ENCODE assay signal across 18 cellular contexts in genomic region chr3:132394334-132394733, GRCh38. TPM values are rescaled to one million over a fixed set of nuclear protein-coding genes. Genes with fewer than 3 reads are reported as not detected.
DNase-seq lines count a peak whose midpoint lies in the region; ATAC-seq and TF ChIP-seq lines count a peak whose summit lies in the region.
"Had no signal": no experiment of that assay in that cellular context is flagged by ENCODE, and none has a peak within 500 bp of the region (broad histone marks: within the 10 kb centered on the region; RNA-seq: fewer than 3 reads in every experiment).

No MANE protein-coding gene starts in this region.

- no peak overlapping the region for H3K27ac Mint-ChIP-seq in CD8-positive, alpha-beta memory T cell
- H3K27ac Mint-ChIP-seq: activated CD4-positive, alpha-beta T cell treated with anti-CD3 and anti-CD28 coated beads, Interleukin-2, amount 10 ng/mL, durations not matched to agents 24 days and 14 days had no signal

- intact Hi-C loops in heart right ventricle (cut with DNase I) = loop anchor here in 1 of 10 donors (10.0 kb wide), 1 partner anchor 360 kb away; the partner anchor contains the start of gene CPNE4

- H3K4me2 ChIP-seq in osteoblast (ENCODE audit: insufficient read depth, low read length) = no peak overlapping the region
- H3K4me2 ChIP-seq: PC-9 had no signal

- 21 to 25% methylated on average over 2 of the region's 2 CpGs for WGBS in heart right ventricle, 2 donors
- WGBS in suprapubic skin = 20% methylated on average over 2 of the region's 2 CpGs

- no peaks in the 10 kb centered on the region for H4K20me1 ChIP-seq in osteoblast (ENCODE audit: insufficient read depth, low read length)

- TF ChIP-seq CTCF in cardiac fibroblast (IDR thresholded peaks at IDR 0.05; ENCODE audit: low read depth, low read length) (no peak), heart right ventricle (IDR thresholded peaks at IDR 0.05) (no peak), osteoblast (IDR thresholded peaks at IDR 0.05; ENCODE audit: extremely low read depth, low read depth, low read length) (no peak), suprapubic skin (IDR thresholded peaks at IDR 0.05) (no peak)

- H3K27ac ChIP-seq in heart right ventricle = no peak overlapping the region
- H3K27ac ChIP-seq in osteoblast (ENCODE audit: low read depth, low read length) = no peak overlapping the region
- H3K27ac ChIP-seq in suprapubic skin = no peak overlapping the region
- no peak overlapping the region for H3K27ac ChIP-seq in CD8-positive, alpha-beta memory T cell (ENCODE audit: low read depth, low read length)
- H3K27ac ChIP-seq: ascending aorta, colonic mucosa, PC-9, right lobe of liver had no signal

- H3K4me1 ChIP-seq in heart right ventricle (no peaks in the 10 kb centered on the region), osteoblast (ENCODE audit: insufficient read depth, low read length) (no peaks in the 10 kb centered on the region), suprapubic skin (no peaks in the 10 kb centered on the region)
- no peaks in the 10 kb centered on the region for H3K4me1 ChIP-seq in CD8-positive, alpha-beta memory T cell (ENCODE audit: insufficient read depth, low read length)
- H3K4me1 ChIP-seq: ascending aorta, colonic mucosa, right lobe of liver had no signal

- DNase-seq in AG08396 (ENCODE audit: low spot score) = peak; percentile 13
- peak; percentile 2 for DNase-seq in NCI-H1092 (lab: John Stamatoyannopoulos, UW)
- peak; percentile 49 to 85 for DNase-seq in cardiac fibroblast (ENCODE audit: low read depth in 2 of 2)
- peak; percentile 29 to 67 for DNase-seq in heart right ventricle
- DNase-seq in osteoblast (ENCODE audit: insufficient read length, low spot score, missing footprints) = no peak
- DNase-seq in suprapubic skin (ENCODE audit: low spot score in 2 of 2) = no peak
- DNase-seq in H7 = no peak
- no peak for DNase-seq in CD8-positive, alpha-beta memory T cell
- DNase-seq: activated CD4-positive, alpha-beta T cell treated with anti-CD3 and anti-CD28 coated beads, Interleukin-2, amount 10 ng/mL, durations not matched to agents 24 days and 14 days; activated CD8-positive, alpha-beta memory T cell treated with anti-CD3 and anti-CD28 coated beads, Interleukin-2, amount 50 U/mL, for 4 hours; activated gamma-delta T cell; colonic mucosa; hippocampal formation; NCI-H187 treated with DMSO at 0.1 percent for 48 hours; NCI-H526; PC-9; right lobe of liver had no signal

- no peaks in the 10 kb centered on the region for H3K9me3 Mint-ChIP-seq in CD8-positive, alpha-beta memory T cell
- H3K9me3 Mint-ChIP-seq: activated CD4-positive, alpha-beta T cell treated with anti-CD3 and anti-CD28 coated beads, Interleukin-2, amount 10 ng/mL, durations not matched to agents 24 days and 14 days had no signal

- H3K36me3 ChIP-seq in heart right ventricle (no peaks in the 10 kb centered on the region), osteoblast (ENCODE audit: insufficient read depth, low read length) (no peaks in the 10 kb centered on the region), suprapubic skin (no peaks in the 10 kb centered on the region), H7 (replicated peaks; ENCODE audit: control insufficient read depth, insufficient read depth, low read length) (no peaks in the 10 kb centered on the region)
- no peaks in the 10 kb centered on the region for H3K36me3 ChIP-seq in CD8-positive, alpha-beta memory T cell (ENCODE audit: insufficient read depth, low read length)
- H3K36me3 ChIP-seq: ascending aorta, colonic mucosa, right lobe of liver had no signal

- no peak overlapping the region for H2AFZ ChIP-seq in osteoblast (ENCODE audit: low read length)
- H2AFZ ChIP-seq: PC-9 had no signal

- CTCF ChIA-PET in CD8-positive, alpha-beta memory T cell (lab: Charles Lee) = no interaction called here

- peaks cover 5 to 14% of the 10 kb centered on the region in 2 donors for H3K27me3 Mint-ChIP-seq in CD8-positive, alpha-beta memory T cell

- no peaks in the 10 kb centered on the region for H3K9me3 ChIP-seq in heart right ventricle
- no peaks in the 10 kb centered on the region for H3K9me3 ChIP-seq in osteoblast (ENCODE audit: low read depth, low read length)
- no peaks in the 10 kb centered on the region for H3K9me3 ChIP-seq in suprapubic skin
- no peaks in the 10 kb centered on the region for H3K9me3 ChIP-seq in CD8-positive, alpha-beta memory T cell (ENCODE audit: low read length)
- H3K9me3 ChIP-seq: ascending aorta, colonic mucosa, right lobe of liver had no signal

- no peak for TF ChIP-seq POLR2A in suprapubic skin (IDR thresholded peaks at IDR 0.05)

- POLR2A ChIA-PET in CD8-positive, alpha-beta memory T cell (lab: Charles Lee) = no interaction called here

- ATAC-seq in heart right ventricle = peak in 3 of 8 donors; percentile 42 to 54 (median 51)
- ATAC-seq: right lobe of liver had no signal

- no peaks in the 10 kb centered on the region for H3K4me1 Mint-ChIP-seq in CD8-positive, alpha-beta memory T cell
- H3K4me1 Mint-ChIP-seq: activated CD4-positive, alpha-beta T cell treated with anti-CD3 and anti-CD28 coated beads, Interleukin-2, amount 10 ng/mL, durations not matched to agents 24 days and 14 days had no signal

- H3K36me3 Mint-ChIP-seq in CD8-positive, alpha-beta memory T cell = peaks cover 0 to 2% (median 0%) of the 10 kb centered on the region in 3 donors

- H3K79me2 ChIP-seq in osteoblast (ENCODE audit: insufficient read depth, low read length) = no peaks in the 10 kb centered on the region

- H3K27me3 ChIP-seq in heart right ventricle = no peaks in the 10 kb centered on the region
- H3K27me3 ChIP-seq in osteoblast (ENCODE audit: insufficient read depth, low read length) = no peaks in the 10 kb centered on the region
- no peaks in the 10 kb centered on the region for H3K27me3 ChIP-seq in suprapubic skin
- no peaks in the 10 kb centered on the region for H3K27me3 ChIP-seq in H7 (ENCODE audit: control insufficient read depth, insufficient read depth, low read length)
- no peaks in the 10 kb centered on the region for H3K27me3 ChIP-seq in CD8-positive, alpha-beta memory T cell (ENCODE audit: insufficient read depth, low read length, poor library complexity, severe bottlenecking)
- H3K27me3 ChIP-seq: ascending aorta, colonic mucosa, right lobe of liver had no signal

- TF ChIP-seq EP300 in suprapubic skin (IDR thresholded peaks at IDR 0.05) = no peak

- H3K4me3 Mint-ChIP-seq in CD8-positive, alpha-beta memory T cell = no peak overlapping the region
- H3K4me3 Mint-ChIP-seq: activated CD4-positive, alpha-beta T cell treated with anti-CD3 and anti-CD28 coated beads, Interleukin-2, amount 10 ng/mL, durations not matched to agents 24 days and 14 days had no signal

- H3K4me3 ChIP-seq in cardiac fibroblast (replicated peaks in 1 of 2; ENCODE audit: low read depth in 2 of 2, low read length in 2 of 2) (no peak overlapping the region), heart right ventricle (no peak overlapping the region), osteoblast (ENCODE audit: insufficient read depth, low read length) (no peak overlapping the region), suprapubic skin (no peak overlapping the region), H7 (ENCODE audit: insufficient read depth, low read depth, low read length) (no peak overlapping the region)
- H3K4me3 ChIP-seq in CD8-positive, alpha-beta memory T cell (ENCODE audit: low read length) = no peak overlapping the region
- H3K4me3 ChIP-seq: ascending aorta, colonic mucosa, PC-9, right lobe of liver had no signal

RNA-seq across cellular contexts. Expression of gene DNAJC13, which starts 23.0 kb away (rescaled TPM):
- 10 to 100 TPM; 26.7 to 40.5 (median 34.0) TPM for total RNA-seq in heart right ventricle
- polyA plus RNA-seq in heart right ventricle = 1 to 10 TPM; 6.3 to 8.9 TPM
- total RNA-seq in osteoblast = 94.0 and 116 TPM in 2 replicates
- 10 to 100 TPM; 20.6 to 52.6 (median 39.7) TPM for total RNA-seq in suprapubic skin
- total RNA-seq in H7 (2014; rRNA removed; shearing (Covaris generic)) = 17.1 and 22.7 TPM in 2 replicates
- 10 to 100 TPM; 41.4 to 41.7 TPM for total RNA-seq in CD8-positive, alpha-beta memory T cell
- 8.3 TPM for polyA plus RNA-seq in CD8-positive, alpha-beta memory T cell

Comparison
In these comparisons a context has a peak if more than half of its experiments do, and no peak if none do; other contexts are left out.
1. DNase-seq: peak in AG08396 (single experiment), NCI-H1092 (single experiment), cardiac fibroblast (2 of 2) and heart right ventricle (2 of 2); none in osteoblast (single experiment), suprapubic skin (0 of 2), H7 (single experiment) and CD8-positive, alpha-beta memory T cell (0 of 5).